ENCODE assay signal across 22 cellular contexts in the genomic region with DNA sequence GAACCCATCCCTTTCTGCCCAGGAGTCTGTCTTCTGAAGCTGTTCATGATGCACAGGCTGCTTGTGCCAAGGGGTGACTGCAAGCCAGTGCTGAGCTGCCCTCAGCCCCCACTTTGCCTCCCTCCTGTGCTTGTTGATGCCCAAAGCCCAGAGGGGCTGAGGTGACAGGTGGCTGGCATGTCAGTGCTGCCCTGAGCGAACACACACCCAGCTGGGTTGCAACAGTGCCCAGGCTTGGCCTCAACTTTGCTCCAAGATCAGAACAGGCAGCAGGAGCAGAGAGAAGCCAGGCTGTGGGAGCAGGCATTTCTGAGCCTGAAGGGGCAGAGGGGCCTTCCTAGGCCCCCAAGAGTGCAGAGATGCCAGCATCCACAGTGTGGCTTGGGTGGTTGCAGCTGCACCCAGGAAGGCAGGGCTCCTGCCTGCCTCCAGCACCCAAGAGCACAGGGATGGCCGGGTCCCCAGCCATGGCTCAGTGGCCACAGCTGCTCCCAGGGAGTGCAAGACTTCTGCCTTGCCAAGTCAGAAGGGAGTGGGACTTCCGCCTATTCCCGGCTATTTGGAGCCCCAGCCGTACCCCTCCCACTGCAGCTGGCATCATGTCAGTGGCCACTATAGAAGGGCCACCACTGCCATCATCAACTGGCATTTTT.
DNase-seq lines count a peak whose midpoint lies in the region; ATAC-seq and TF ChIP-seq lines count a peak whose summit lies in the region.
"Had no signal": no experiment of that assay in that cellular context is flagged by ENCODE, and none has a peak within 500 bp of the region (broad histone marks: within the 10 kb centered on the region; RNA-seq: fewer than 3 reads in every experiment).

No MANE protein-coding gene starts in this region.

- H3K9me3 ChIP-seq in heart right ventricle (no peaks in the 10 kb centered on the region), upper lobe of right lung (no peaks in the 10 kb centered on the region)
- H3K9me3 ChIP-seq: MG63 had no signal

- H3K27ac ChIP-seq in heart right ventricle, result peak overlapping the region in 1 of 10 donors; percentile 17
- H3K27ac ChIP-seq in upper lobe of right lung, result no peak overlapping the region
- H3K27ac ChIP-seq: 22Rv1 had no signal

- DNase-seq in NCI-H2171 treated with DMSO at 0.1 percent for 48 hours (lab: John Stamatoyannopoulos, UW), result peak; percentile 5
- DNase-seq in NCI-H2171 (lab: John Stamatoyannopoulos, UW), result no peak
- DNase-seq in heart right ventricle, result peak in 1 of 2 donors; percentile 16
- DNase-seq in mesenteric fat pad (ENCODE audit: low spot score), result peak; percentile 65
- DNase-seq in upper lobe of right lung, result peak; percentile 45
- DNase-seq in stimulated activated CD4-positive, alpha-beta T cell treated with anti-CD3 and anti-CD28 coated beads, Interleukin-4, amount 100 ng/mL, for 1 hour, result no peak
- DNase-seq: ACHN, C1 segment of cervical spinal cord, DMS153, H7, MG63, NCI-H1417 treated with DMSO at 0.1 percent for 48 hours, NCI-H187, NCI-H510A treated with DMSO at 0.1 percent for 48 hours, NCI-H748 treated with DMSO at 0.1 percent for 48 hours, OCI-M1, SHP77 had no signal

- H3K27me3 ChIP-seq in heart right ventricle (no peaks in the 10 kb centered on the region), upper lobe of right lung (no peaks in the 10 kb centered on the region)
- H3K27me3 ChIP-seq: MG63 had no signal

- WGBS in heart right ventricle, 2 donors, result 65 to 72% methylated on average over 5 of the region's 5 CpGs

- no peaks in the 10 kb centered on the region for H3K36me3 ChIP-seq in heart right ventricle
- H3K36me3 ChIP-seq in upper lobe of right lung, result no peaks in the 10 kb centered on the region
- H3K36me3 ChIP-seq: MG63 had no signal

- intact Hi-C loops in heart right ventricle (cut with DNase I), result no loop called here
- intact Hi-C loops in upper lobe of right lung (cut with DNase I), result no loop called here

- H3K4me1 ChIP-seq in heart right ventricle (peaks cover 0 to 28% (median 6%) of the 10 kb centered on the region in 9 donors), upper lobe of right lung (no peaks in the 10 kb centered on the region)

- H3K4me3 ChIP-seq in heart right ventricle (no peak overlapping the region), upper lobe of right lung (no peak overlapping the region)
- H3K4me3 ChIP-seq: K562, MG63 had no signal

- no peak for TF ChIP-seq CTCF in heart right ventricle (IDR thresholded peaks at IDR 0.05)
- TF ChIP-seq CTCF in upper lobe of right lung (IDR thresholded peaks at IDR 0.05), result no peak

- ATAC-seq in heart right ventricle (peak in 7 of 8 donors; percentile 46 to 88 (median 59)), upper lobe of right lung (no peak), HG02610 (IDR thresholded peaks at IDR 0.05; ENCODE audit: unreplicated experiment) (no peak), esophagus mucosa (no peak)
- ATAC-seq: CD8-positive, alpha-beta T cell; K562 had no signal

Comparison
In these comparisons a context has a peak if more than half of its experiments do, and no peak if none do; other contexts are left out.
1. DNase-seq: peak in NCI-H2171 treated with DMSO at 0.1 percent for 48 hours (single experiment), mesenteric fat pad (single experiment) and upper lobe of right lung (single experiment); none in NCI-H2171 (single experiment) and stimulated activated CD4-positive, alpha-beta T cell treated with anti-CD3 and anti-CD28 coated beads, Interleukin-4, amount 100 ng/mL, for 1 hour (single experiment).
2. ATAC-seq: peak in heart right ventricle (7 of 8); none in upper lobe of right lung (single experiment), HG02610 (single experiment) and esophagus mucosa (single experiment).